In genomic region chr15:80487884-80488283, GRCh38 we compare ENCODE assay signal across 21 cellular contexts.
A peak's percentile ranks its signal among the peaks of the same experiment; 100 is the strongest.
DNase-seq lines count a peak whose midpoint lies in the region; ATAC-seq and TF ChIP-seq lines count a peak whose summit lies in the region.
"Had no signal": no experiment of that assay in that cellular context is flagged by ENCODE, and none has a peak within 500 bp of the region (broad histone marks: within the 10 kb centered on the region; RNA-seq: fewer than 3 reads in every experiment).

No MANE protein-coding gene starts in this region.

- peaks cover 2% of the 10 kb centered on the region for H3K36me3 Mint-ChIP-seq in chondrocyte (ENCODE audit: low read depth)
- H3K36me3 Mint-ChIP-seq in neural crest cell (ENCODE audit: low read depth), result peaks cover 25% of the 10 kb centered on the region
- no peaks in the 10 kb centered on the region for H3K36me3 Mint-ChIP-seq in activated T-cell treated with anti-CD3 and anti-CD28 coated beads, Interleukin-2, amount 50 U/mL, for 4 hours (ENCODE audit: insufficient read depth)

- no peaks in the 10 kb centered on the region for H3K27me3 Mint-ChIP-seq in chondrocyte (ENCODE audit: low read depth)
- H3K27me3 Mint-ChIP-seq in neural crest cell (ENCODE audit: low read depth), result no peaks in the 10 kb centered on the region
- H3K27me3 Mint-ChIP-seq in activated T-cell treated with anti-CD3 and anti-CD28 coated beads, Interleukin-2, amount 50 U/mL, for 4 hours (ENCODE audit: low read depth), result peaks cover 8% of the 10 kb centered on the region

- H3K9ac ChIP-seq in Karpas-422 (ENCODE audit: low read length), result no peak overlapping the region
- H3K9ac ChIP-seq: BLaER1 had no signal

- H3K27ac ChIP-seq in Karpas-422 (ENCODE audit: low read length), result no peak overlapping the region
- H3K27ac ChIP-seq: BLaER1, RWPE1, SK-N-MC had no signal

- no peak overlapping the region for H3K4me3 ChIP-seq in Karpas-422 (ENCODE audit: low read length)
- H3K4me3 ChIP-seq: BLaER1, K562, SK-N-MC had no signal

- H3K27me3 ChIP-seq in Karpas-422 (ENCODE audit: low read length), result no peaks in the 10 kb centered on the region
- H3K27me3 ChIP-seq: BLaER1 had no signal

- no peak overlapping the region for H3K4me2 ChIP-seq in Karpas-422 (ENCODE audit: low read depth, low read length, poor library complexity, severe bottlenecking)

- no peak overlapping the region for H3K4me3 Mint-ChIP-seq in chondrocyte (ENCODE audit: unreplicated experiment)
- no peak overlapping the region for H3K4me3 Mint-ChIP-seq in neural crest cell
- H3K4me3 Mint-ChIP-seq in activated T-cell treated with anti-CD3 and anti-CD28 coated beads, Interleukin-2, amount 50 U/mL, for 4 hours, result no peak overlapping the region

- no peaks in the 10 kb centered on the region for H3K36me3 ChIP-seq in Karpas-422 (ENCODE audit: insufficient read depth, low read length)

- H3K9me2 ChIP-seq in Karpas-422 (replicated peaks; ENCODE audit: insufficient read depth, low read length), result no peaks in the 10 kb centered on the region

- H3K9me3 ChIP-seq in Karpas-422 (ENCODE audit: low read length), result no peaks in the 10 kb centered on the region

- H4K20me1 ChIP-seq in Karpas-422 (ENCODE audit: insufficient read depth, low read depth, low read length), result no peaks in the 10 kb centered on the region
- H4K20me1 ChIP-seq: BLaER1 had no signal

- H3K79me2 ChIP-seq in Karpas-422 (ENCODE audit: low read length), result no peaks in the 10 kb centered on the region

- H3K4me1 Mint-ChIP-seq in chondrocyte (ENCODE audit: low read depth) (peaks cover 94% of the 10 kb centered on the region), neural crest cell (peaks cover 3% of the 10 kb centered on the region)
- no peaks in the 10 kb centered on the region for H3K4me1 Mint-ChIP-seq in activated T-cell treated with anti-CD3 and anti-CD28 coated beads, Interleukin-2, amount 50 U/mL, for 4 hours (ENCODE audit: low read depth)

- ATAC-seq in HG03135 (IDR thresholded peaks at IDR 0.05; ENCODE audit: unreplicated experiment), result no peak
- ATAC-seq in activated T-cell treated with anti-CD3 and anti-CD28 coated beads, Interleukin-2, amount 50 U/mL, for 4 hours, result no peak
- ATAC-seq: K562 had no signal

- no peak overlapping the region for H2AFZ ChIP-seq in Karpas-422 (ENCODE audit: low read length)

- TF ChIP-seq CTCF in chondrocyte (IDR thresholded peaks at IDR 0.05) (no peak), neural crest cell (conservative IDR thresholded peaks at IDR 0.05) (no peak)

- H3K4me1 ChIP-seq in Karpas-422 (ENCODE audit: low read length), result peaks cover 14% of the 10 kb centered on the region

- H3K27ac Mint-ChIP-seq in chondrocyte (ENCODE audit: unreplicated experiment) (peak overlapping the region; percentile 83), neural crest cell (ENCODE audit: unreplicated experiment) (peak overlapping the region; percentile 57)

- DNase-seq in EH (ENCODE audit: low read depth) (peak; percentile 25), chondrocyte (ENCODE audit: low spot score) (no peak), neural crest cell (ENCODE audit: low read depth, low spot score) (no peak), Karpas-422 (no peak)
- no peak for DNase-seq in stimulated activated CD4-positive, alpha-beta T cell treated with anti-CD3 and anti-CD28 coated beads, Interleukin-4, amount 100 ng/mL, for 24 hours
- no peak for DNase-seq in activated T-cell treated with anti-CD3 and anti-CD28 coated beads, Interleukin-2, amount 50 U/mL, for 4 hours
- DNase-seq: GDM1; MM.1S; NCI-H1048; NCI-H1417 treated with DMSO at 0.1 percent for 48 hours; NCI-H187 treated with DMSO at 0.1 percent for 48 hours; NCI-H2227 treated with DMSO at 0.1 percent for 48 hours; NCI-H510A; NCI-H748 treated with DMSO at 0.1 percent for 48 hours; NK-92 treated with Interleukin-12 subunit alpha and Interleukin-12 subunit beta, amount 100 ng/mL, for 24 hours; SHP77 treated with DMSO at 0.1 percent for 48 hours had no signal

- H3K9me3 Mint-ChIP-seq in chondrocyte (ENCODE audit: low read depth) (no peaks in the 10 kb centered on the region), neural crest cell (no peaks in the 10 kb centered on the region)
- H3K9me3 Mint-ChIP-seq in activated T-cell treated with anti-CD3 and anti-CD28 coated beads, Interleukin-2, amount 50 U/mL, for 4 hours, result no peaks in the 10 kb centered on the region
